ENCODE assay signal across 9 cellular contexts in the genomic region with DNA sequence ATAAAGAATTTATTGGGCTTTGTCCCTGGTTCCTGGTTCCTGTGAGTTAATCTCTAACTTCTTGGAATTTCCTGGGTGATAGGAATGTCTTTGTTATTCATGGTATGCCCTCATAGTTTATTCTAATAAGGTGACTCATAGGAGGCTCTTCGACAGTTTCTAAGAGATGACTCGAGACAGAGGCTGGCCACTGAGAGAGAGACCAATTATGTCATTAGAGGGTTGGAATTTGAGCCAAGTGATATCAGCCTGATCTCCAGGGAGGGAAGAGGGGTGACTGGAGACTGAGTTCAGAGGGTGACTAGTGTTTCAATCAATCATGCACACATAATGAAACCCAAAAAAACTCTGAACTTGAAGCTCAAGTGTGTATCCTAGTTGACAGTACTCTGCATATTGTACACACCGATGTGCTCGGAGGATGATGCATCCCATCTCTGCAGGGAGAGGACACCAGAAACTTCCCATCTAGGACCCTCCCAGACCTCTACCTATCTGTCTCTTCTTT.
DNase-seq lines count a peak whose midpoint lies in the region; ATAC-seq and TF ChIP-seq lines count a peak whose summit lies in the region.
"Had no signal": no experiment of that assay in that cellular context is flagged by ENCODE, and none has a peak within 500 bp of the region (broad histone marks: within the 10 kb centered on the region; RNA-seq: fewer than 3 reads in every experiment).

No MANE protein-coding gene starts in this region.

- no TSS peak for BruUV-seq in IMR-90 (replicated peaks; lab: Mats Ljungman, UMichigan)

- peaks cover 10% of the 10 kb centered on the region; the same call in 1 of the 2 replicates for H3K4me1 ChIP-seq in IMR-90 (ENCODE audit: control insufficient read depth, insufficient read depth, low read length)
- no peaks in the 10 kb centered on the region for H3K4me1 ChIP-seq in suprapubic skin

- H2BK5ac ChIP-seq in IMR-90 (ENCODE audit: low read depth, low read length, poor library complexity, severe bottlenecking), result peak overlapping the region; percentile 94

- H2BK15ac ChIP-seq in IMR-90 (ENCODE audit: low read depth, low read length), result peak overlapping the region; percentile 48; the same call in 2 of the 3 replicates

- ATAC-seq in IMR-90 (ENCODE audit: low read depth), result peak; percentile 95
- ATAC-seq in left colon, result peak; percentile 93
- no peak for ATAC-seq in activated CD8-positive, alpha-beta T cell treated with anti-CD3 and anti-CD28 coated beads, Interleukin-2, amount 10 ng/mL, durations not matched to agents 7 days and 5 days
- no peak for ATAC-seq in activated CD8-positive, alpha-beta memory T cell treated with anti-CD3 and anti-CD28 coated beads, Interleukin-2, amount 10 ng/mL, durations not matched to agents 7 days and 5 days
- ATAC-seq in HG03196 (IDR thresholded peaks at IDR 0.05; ENCODE audit: unreplicated experiment), result no peak
- ATAC-seq: activated CD4-positive, alpha-beta T cell treated with anti-CD3 and anti-CD28 coated beads for 36 hours had no signal

- no peaks in the 10 kb centered on the region for H3K36me3 Mint-ChIP-seq in activated CD8-positive, alpha-beta T cell treated with anti-CD3 and anti-CD28 coated beads, Interleukin-2, amount 10 ng/mL, durations not matched to agents 7 days and 5 days (ENCODE audit: low read depth)
- no peaks in the 10 kb centered on the region for H3K36me3 Mint-ChIP-seq in activated CD8-positive, alpha-beta memory T cell treated with anti-CD3 and anti-CD28 coated beads, Interleukin-2, amount 10 ng/mL, durations not matched to agents 7 days and 5 days

- H3K4me3 Mint-ChIP-seq in activated CD8-positive, alpha-beta T cell treated with anti-CD3 and anti-CD28 coated beads, Interleukin-2, amount 10 ng/mL, durations not matched to agents 7 days and 5 days, result no peak overlapping the region
- H3K4me3 Mint-ChIP-seq in activated CD8-positive, alpha-beta memory T cell treated with anti-CD3 and anti-CD28 coated beads, Interleukin-2, amount 10 ng/mL, durations not matched to agents 7 days and 5 days, result no peak overlapping the region
- H3K4me3 Mint-ChIP-seq: activated CD4-positive, alpha-beta T cell treated with anti-CD3 and anti-CD28 coated beads for 36 hours had no signal

- peak overlapping the region; percentile 92 for H2AK5ac ChIP-seq in IMR-90 (ENCODE audit: low read depth, low read length)

- H3K9me1 ChIP-seq in IMR-90 (ENCODE audit: insufficient read depth, low read length), result peaks cover 2% of the 10 kb centered on the region

- no peaks in the 10 kb centered on the region for H3K4me1 Mint-ChIP-seq in activated CD8-positive, alpha-beta T cell treated with anti-CD3 and anti-CD28 coated beads, Interleukin-2, amount 10 ng/mL, durations not matched to agents 7 days and 5 days (ENCODE audit: low read depth)
- H3K4me1 Mint-ChIP-seq in activated CD8-positive, alpha-beta memory T cell treated with anti-CD3 and anti-CD28 coated beads, Interleukin-2, amount 10 ng/mL, durations not matched to agents 7 days and 5 days, result no peaks in the 10 kb centered on the region
- H3K4me1 Mint-ChIP-seq: activated CD4-positive, alpha-beta T cell treated with anti-CD3 and anti-CD28 coated beads for 36 hours had no signal

- peak overlapping the region; percentile 31; the same call in 1 of the 2 replicates for H3K18ac ChIP-seq in IMR-90 (ENCODE audit: low read depth, low read length)

- in situ Hi-C loops in IMR-90 (cut with MboI; ENCODE audit: low sequenced_read_pairs), result no loop called here
- in situ Hi-C loops in astrocyte of the spinal cord (cut with HindIII; ENCODE audit: low sequenced_read_pairs), result no loop called here

- H3K9me3 Mint-ChIP-seq in activated CD8-positive, alpha-beta T cell treated with anti-CD3 and anti-CD28 coated beads, Interleukin-2, amount 10 ng/mL, durations not matched to agents 7 days and 5 days (ENCODE audit: insufficient read depth), result peaks cover 2% of the 10 kb centered on the region
- H3K9me3 Mint-ChIP-seq in activated CD8-positive, alpha-beta memory T cell treated with anti-CD3 and anti-CD28 coated beads, Interleukin-2, amount 10 ng/mL, durations not matched to agents 7 days and 5 days (ENCODE audit: low read depth), result peaks cover 2% of the 10 kb centered on the region

- TF ChIP-seq CTCF in AG10803 (conservative IDR thresholded peaks at IDR 0.05; ENCODE audit: low read length) (no peak), IMR-90 (conservative IDR thresholded peaks at IDR 0.05; ENCODE audit: low read depth, low read length) (no peak), astrocyte of the spinal cord (IDR thresholded peaks at IDR 0.05; ENCODE audit: low read depth, low read length) (no peak), suprapubic skin (IDR thresholded peaks at IDR 0.05) (no peak)

- dilution Hi-C loops in IMR-90 (cut with HindIII; ENCODE audit: low sequenced_read_pairs, unreplicated experiment), result no loop called here

- DNase-seq in AG10803 (ENCODE audit: low read depth), result peak; percentile 94
- peak; percentile 97 for DNase-seq in IMR-90
- peak; percentile 93 for DNase-seq in astrocyte of the spinal cord (ENCODE audit: low read depth, low spot score)
- DNase-seq in left colon, result no peak
- no peak for DNase-seq in activated CD8-positive, alpha-beta T cell treated with anti-CD3 and anti-CD28 coated beads, Interleukin-2, amount 10 ng/mL, durations not matched to agents 7 days and 5 days
- DNase-seq in activated CD8-positive, alpha-beta memory T cell treated with anti-CD3 and anti-CD28 coated beads, Interleukin-2, amount 10 ng/mL, durations not matched to agents 7 days and 5 days, result no peak
- DNase-seq in suprapubic skin (ENCODE audit: low spot score in 2 of 2), result no peak
- DNase-seq: activated CD4-positive, alpha-beta T cell treated with anti-CD3 and anti-CD28 coated beads for 36 hours had no signal

- H3K9me3 ChIP-seq in IMR-90 (ENCODE audit: control insufficient read depth, insufficient read depth, low read length) (peaks cover 2% of the 10 kb centered on the region; the same call in 1 of the 2 replicates), suprapubic skin (no peaks in the 10 kb centered on the region)

- intact Hi-C loops in IMR-90 (cut with micrococcal nuclease), result loop anchor here (5.0 kb wide), 1 partner anchor 144 kb away; no protein-coding TSS in a partner anchor
- intact Hi-C loops in left colon (cut with DNase I, micrococcal nuclease), result no loop called here

- peak overlapping the region; percentile 83 for H3K56ac ChIP-seq in IMR-90 (ENCODE audit: extremely low read depth, insufficient read depth, low read length)

- TF ChIP-seq EP300 in suprapubic skin (IDR thresholded peaks at IDR 0.05), result no peak

- no peak overlapping the region for H3K9ac ChIP-seq in IMR-90 (ENCODE audit: low read depth, low read length)

- no peak overlapping the region for H2AK9ac ChIP-seq in IMR-90 (replicated peaks; ENCODE audit: low read depth, low read length, poor library complexity)

- no peak for TF ChIP-seq POLR2A in IMR-90 (IDR thresholded peaks at IDR 0.05; ENCODE audit: low read depth, low read length)
- TF ChIP-seq POLR2A in suprapubic skin (IDR thresholded peaks at IDR 0.05), result no peak

- CTCF ChIA-PET in IMR-90 (lab: Yijun Ruan, JAX), result no interaction called here
- CTCF ChIA-PET in activated CD8-positive, alpha-beta T cell treated with anti-CD3 and anti-CD28 coated beads, Interleukin-2, amount 10 ng/mL, durations not matched to agents 7 days and 5 days (lab: Charles Lee), result no interaction called here
- CTCF ChIA-PET in activated CD8-positive, alpha-beta memory T cell treated with anti-CD3 and anti-CD28 coated beads, Interleukin-2, amount 10 ng/mL, durations not matched to agents 7 days and 5 days (lab: Charles Lee), result no interaction called here

- no peak overlapping the region for H2AFZ ChIP-seq in IMR-90 (replicated peaks; ENCODE audit: low read length, poor library complexity)

- peak overlapping the region; percentile 69 for H3K23ac ChIP-seq in IMR-90 (ENCODE audit: low read depth, low read length)

- H3K27ac ChIP-seq in IMR-90 (ENCODE audit: insufficient read depth, low read length), result peak overlapping the region; percentile 75
- H3K27ac ChIP-seq in suprapubic skin, result no peak overlapping the region

- TF ChIP-seq RAD21 in IMR-90 (IDR thresholded peaks at IDR 0.05; ENCODE audit: low read length), result no peak

- no peaks in the 10 kb centered on the region for H4K20me1 ChIP-seq in IMR-90 (ENCODE audit: insufficient read depth, low read length)

- H4K8ac ChIP-seq in IMR-90 (ENCODE audit: low read depth in 2 of 2, low read length in 2 of 2), result peak overlapping the region; percentile 0 to 78; a peak in 3 of 4 replicates

- peak overlapping the region; percentile 62 for H3K14ac ChIP-seq in IMR-90 (replicated peaks; ENCODE audit: low read depth, low read length)

- no peaks in the 10 kb centered on the region for H3K36me3 ChIP-seq in IMR-90 (ENCODE audit: control insufficient read depth, insufficient read depth, low read length)
- no peaks in the 10 kb centered on the region for H3K36me3 ChIP-seq in suprapubic skin

- H3K27me3 ChIP-seq in IMR-90 (ENCODE audit: control insufficient read depth, insufficient read depth, low read length), result no peaks in the 10 kb centered on the region
- no peaks in the 10 kb centered on the region for H3K27me3 ChIP-seq in suprapubic skin

- peak overlapping the region; percentile 90 for H2BK20ac ChIP-seq in IMR-90 (ENCODE audit: low read depth, low read length)

- H3K27me3 Mint-ChIP-seq in activated CD8-positive, alpha-beta T cell treated with anti-CD3 and anti-CD28 coated beads, Interleukin-2, amount 10 ng/mL, durations not matched to agents 7 days and 5 days (ENCODE audit: low read depth), result no peaks in the 10 kb centered on the region
- peaks cover 5% of the 10 kb centered on the region for H3K27me3 Mint-ChIP-seq in activated CD8-positive, alpha-beta memory T cell treated with anti-CD3 and anti-CD28 coated beads, Interleukin-2, amount 10 ng/mL, durations not matched to agents 7 days and 5 days

- POLR2A ChIA-PET in IMR-90 (lab: Charles Lee; ENCODE audit: unreplicated experiment), result no interaction called here
- POLR2A ChIA-PET in activated CD8-positive, alpha-beta T cell treated with anti-CD3 and anti-CD28 coated beads, Interleukin-2, amount 10 ng/mL, durations not matched to agents 7 days and 5 days (lab: Charles Lee), result no interaction called here

- no peak overlapping the region for H3K27ac Mint-ChIP-seq in activated CD8-positive, alpha-beta T cell treated with anti-CD3 and anti-CD28 coated beads, Interleukin-2, amount 10 ng/mL, durations not matched to agents 7 days and 5 days
- no peak overlapping the region for H3K27ac Mint-ChIP-seq in activated CD8-positive, alpha-beta memory T cell treated with anti-CD3 and anti-CD28 coated beads, Interleukin-2, amount 10 ng/mL, durations not matched to agents 7 days and 5 days
- H3K27ac Mint-ChIP-seq: activated CD4-positive, alpha-beta T cell treated with anti-CD3 and anti-CD28 coated beads for 36 hours had no signal

- H4K5ac ChIP-seq in IMR-90 (ENCODE audit: low read depth, low read length), result no peak overlapping the region

- peak overlapping the region; percentile 84 for H3K4ac ChIP-seq in IMR-90 (ENCODE audit: low read depth, low read length)

- H4K91ac ChIP-seq in IMR-90 (ENCODE audit: insufficient read depth, low read depth, low read length), result peak overlapping the region; percentile 76

- H3K4me3 ChIP-seq in AG10803 (ENCODE audit: low read length) (no peak overlapping the region), IMR-90 (ENCODE audit: insufficient read depth, low read depth, low read length) (no peak overlapping the region), astrocyte of the spinal cord (ENCODE audit: low read depth, low read length) (no peak overlapping the region), suprapubic skin (no peak overlapping the region)

- H3K4me2 ChIP-seq in IMR-90 (ENCODE audit: low read depth, low read length), result peak overlapping the region; percentile 5

- peak overlapping the region; percentile 87 for H2BK120ac ChIP-seq in IMR-90 (ENCODE audit: low read depth, low read length)

- no peaks in the 10 kb centered on the region for H3K79me1 ChIP-seq in IMR-90 (ENCODE audit: low read depth in 1 of 2, low read length in 2 of 2)

- WGBS in IMR-90 (ENCODE audit: extremely low coverage in 2 of 2, insufficient read length in 1 of 2), 2 experiments, result no CpG with 5 or more reads among the region's 4 CpGs
- WGBS in suprapubic skin, result 41% methylated on average over 4 of the region's 4 CpGs

Comparison
In these comparisons a context has a peak if more than half of its experiments do, and no peak if none do; other contexts are left out.
1. DNase-seq: peak in AG10803 (single experiment), IMR-90 (single experiment) and astrocyte of the spinal cord (single experiment); none in left colon (0 of 2), activated CD8-positive, alpha-beta T cell treated with anti-CD3 and anti-CD28 coated beads, Interleukin-2, amount 10 ng/mL, durations not matched to agents 7 days and 5 days (single experiment), activated CD8-positive, alpha-beta memory T cell treated with anti-CD3 and anti-CD28 coated beads, Interleukin-2, amount 10 ng/mL, durations not matched to agents 7 days and 5 days (single experiment) and suprapubic skin (0 of 2).
2. ATAC-seq: peak in IMR-90 (single experiment) and left colon (single experiment); none in activated CD8-positive, alpha-beta T cell treated with anti-CD3 and anti-CD28 coated beads, Interleukin-2, amount 10 ng/mL, durations not matched to agents 7 days and 5 days (single experiment), activated CD8-positive, alpha-beta memory T cell treated with anti-CD3 and anti-CD28 coated beads, Interleukin-2, amount 10 ng/mL, durations not matched to agents 7 days and 5 days (single experiment) and HG03196 (single experiment).